In the genomic region with DNA sequence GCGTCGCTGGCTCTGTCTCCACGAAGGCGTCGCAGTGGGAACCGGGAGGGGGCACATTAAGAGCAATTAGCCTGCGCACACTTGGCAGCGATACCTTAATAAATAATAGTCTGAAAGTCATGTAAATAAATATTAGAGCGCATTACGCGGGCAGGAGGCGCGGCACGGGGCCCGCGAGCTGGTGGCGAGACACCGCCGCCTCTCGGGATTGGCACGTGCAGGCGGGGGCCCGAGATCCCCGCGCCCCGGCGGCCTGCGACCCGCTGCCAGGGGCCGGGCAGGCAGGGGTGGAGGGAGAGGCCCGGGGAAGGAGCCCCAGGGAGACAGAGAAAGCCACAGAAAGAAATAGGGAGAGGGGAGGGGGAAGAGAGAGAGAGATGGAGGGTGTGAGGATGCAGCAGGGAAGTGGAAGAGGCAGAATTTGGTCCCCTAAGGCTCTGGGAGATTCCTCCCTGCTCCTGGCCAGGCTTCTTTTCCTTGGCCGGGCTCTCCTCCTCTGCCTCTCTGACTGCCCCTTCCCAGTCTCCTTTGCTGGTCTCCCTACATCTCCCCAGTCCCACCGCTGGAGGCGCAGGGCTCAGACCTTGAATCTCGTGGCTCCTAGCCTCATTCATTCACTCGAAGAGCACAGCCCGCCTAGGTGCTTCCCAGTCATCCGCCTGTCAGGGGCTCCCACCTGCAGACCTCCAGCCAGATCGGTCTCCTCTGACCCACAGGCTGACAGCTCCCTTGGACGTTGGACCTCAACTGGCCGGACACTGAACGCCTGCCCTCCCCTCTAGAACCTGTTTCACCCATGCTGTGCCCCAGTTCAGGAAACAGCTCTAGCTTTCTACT, we compare ENCODE assay signal across 8 cellular contexts.
A peak's percentile ranks its signal among the peaks of the same experiment; 100 is the strongest.
DNase-seq lines count a peak whose midpoint lies in the region; ATAC-seq and TF ChIP-seq lines count a peak whose summit lies in the region.

No MANE protein-coding gene starts in this region.

- H3K4me1 Mint-ChIP-seq in endothelial cell (ENCODE audit: unreplicated experiment), result no peaks in the 10 kb centered on the region
- H3K4me1 Mint-ChIP-seq in mesothelial cell of epicardium, result peaks cover 8% of the 10 kb centered on the region

- H3K27me3 Mint-ChIP-seq in endothelial cell (ENCODE audit: unreplicated experiment) (peaks cover 19% of the 10 kb centered on the region), mesothelial cell of epicardium (ENCODE audit: low read depth) (peaks cover 96% of the 10 kb centered on the region)

- H3K4me3 ChIP-seq in tibial artery, result peak overlapping the region in 1 of 2 donors; percentile 16

- peak; percentile 71 for DNase-seq in GM10266 (ENCODE audit: extremely low spot score)
- DNase-seq in NCI-H226, result peak; percentile 22
- DNase-seq in endothelial cell (ENCODE audit: low spot score), result peak; percentile 69
- no peak for DNase-seq in mesothelial cell of epicardium (ENCODE audit: low spot score in 2 of 2, unreplicated experiment in 2 of 2)
- no peak for DNase-seq in T-helper 9 cell
- no peak for DNase-seq in A172 (ENCODE audit: low spot score)
- no peak for DNase-seq in tibial artery

- no peak overlapping the region for H3K27ac ChIP-seq in tibial artery

- no peak overlapping the region for H3K27ac Mint-ChIP-seq in endothelial cell (ENCODE audit: unreplicated experiment)
- no peak overlapping the region for H3K27ac Mint-ChIP-seq in mesothelial cell of epicardium

- peaks cover 0 to 16% (median 10%) of the 10 kb centered on the region in 4 donors for H3K4me1 ChIP-seq in tibial artery

- ATAC-seq in HG02642 (IDR thresholded peaks at IDR 0.05; ENCODE audit: poor library complexity, unreplicated experiment), result no peak

- H3K36me3 ChIP-seq in tibial artery, result no peaks in the 10 kb centered on the region

- H3K9me3 Mint-ChIP-seq in endothelial cell (ENCODE audit: unreplicated experiment), result no peaks in the 10 kb centered on the region
- no peaks in the 10 kb centered on the region for H3K9me3 Mint-ChIP-seq in mesothelial cell of epicardium

- peaks cover 0 to 91% of the 10 kb centered on the region in 2 donors for H3K27me3 ChIP-seq in tibial artery

- TF ChIP-seq CTCF in GM10266 (IDR thresholded peaks at IDR 0.05; ENCODE audit: control insufficient read depth, insufficient read depth, low read depth, missing control alignments), result peak; percentile 34
- peak; percentile 20 for TF ChIP-seq CTCF in endothelial cell (IDR thresholded peaks at IDR 0.05; ENCODE audit: unreplicated experiment)
- no peak for TF ChIP-seq CTCF in mesothelial cell of epicardium (IDR thresholded peaks at IDR 0.05; ENCODE audit: unreplicated experiment)
- peak in 1 of 2 experiments; percentile 13 for TF ChIP-seq CTCF in tibial artery (IDR thresholded peaks at IDR 0.05)

- intact Hi-C loops in tibial artery (cut with DNase I; ENCODE audit: low total_unique reads), result no loop called here

- H3K4me3 Mint-ChIP-seq in endothelial cell (ENCODE audit: unreplicated experiment) (peak overlapping the region; percentile 42), mesothelial cell of epicardium (peak overlapping the region; percentile 55)

- no peaks in the 10 kb centered on the region for H3K9me3 ChIP-seq in tibial artery

- no peaks in the 10 kb centered on the region for H3K36me3 Mint-ChIP-seq in endothelial cell (ENCODE audit: low read depth, unreplicated experiment)
- no peaks in the 10 kb centered on the region for H3K36me3 Mint-ChIP-seq in mesothelial cell of epicardium

Comparison
In these comparisons a context has a peak if more than half of its experiments do, and no peak if none do; other contexts are left out.
1. DNase-seq: peak in GM10266 (single experiment), NCI-H226 (single experiment) and endothelial cell (single experiment); none in mesothelial cell of epicardium (0 of 2), T-helper 9 cell (single experiment), A172 (single experiment) and tibial artery (0 of 2).